ENCODE assay signal across 7 cellular contexts in genomic region chr12:104799458-104799857, GRCh38.
"Had no signal": no experiment of that assay in that cellular context is flagged by ENCODE, and none has a peak within 500 bp of the region (broad histone marks: within the 10 kb centered on the region; RNA-seq: fewer than 3 reads in every experiment).

No MANE protein-coding gene starts in this region.

- ATAC-seq: HCT116, K562 had no signal

- H3K4me3 Mint-ChIP-seq: HFFc6 had no signal

- DNase-seq: GM23248, GOT3, H7, HFFc6, IMR-90 had no signal

- H3K9me3 Mint-ChIP-seq: HFFc6 had no signal

- H3K27ac ChIP-seq: GM23248 had no signal

- H3K27ac Mint-ChIP-seq: HFFc6 had no signal
